ENCODE assay signal across 9 cellular contexts in genomic region chr15:78108300-78109084, GRCh38. TPM values are rescaled to one million over a fixed set of nuclear protein-coding genes. Genes with fewer than 3 reads are reported as not detected.
DNase-seq lines count a peak whose midpoint lies in the region; ATAC-seq, FAIRE-seq and TF ChIP-seq lines count a peak whose summit lies in the region.
"Had no signal": no experiment of that assay in that cellular context is flagged by ENCODE, and none has a peak within 500 bp of the region (broad histone marks: within the 10 kb centered on the region; RNA-seq: fewer than 3 reads in every experiment).

No MANE protein-coding gene starts in this region.

- no peaks in the 10 kb centered on the region for H3K79me2 ChIP-seq in MM.1S (ENCODE audit: low read length)

- no peaks in the 10 kb centered on the region for H3K36me3 ChIP-seq in MM.1S (replicated peaks; ENCODE audit: insufficient read depth, low read length)
- H3K36me3 ChIP-seq in upper lobe of right lung, result no peaks in the 10 kb centered on the region

- DNase-seq in GM18507 (ENCODE audit: extremely low spot score, insufficient read length, low read depth) (peak; percentile 67), MM.1S (peak; percentile 83), SKM-1 treated with dmso at 0.1 percent for 144 hours (lab: John Stamatoyannopoulos, UW; ENCODE audit: unreplicated experiment) (peak; percentile 82), glomerular visceral epithelial cell (ENCODE audit: extremely low spot score) (peak; percentile 85), posterior cingulate gyrus (peak; percentile 49 to 96 (median 80)), upper lobe of right lung (peak; percentile 93)
- peak; percentile 91 for DNase-seq in activated naive CD4-positive, alpha-beta T cell treated with anti-CD3 and anti-CD28 coated beads, Interleukin-2, amount 10 ng/mL, durations not matched to agents 7 days and 5 days

- H3K9me3 Mint-ChIP-seq in activated naive CD4-positive, alpha-beta T cell treated with anti-CD3 and anti-CD28 coated beads, Interleukin-2, amount 10 ng/mL, durations not matched to agents 7 days and 5 days, result no peaks in the 10 kb centered on the region

- no peaks in the 10 kb centered on the region for H4K20me1 ChIP-seq in MM.1S (ENCODE audit: insufficient read depth, low read length)

- ATAC-seq in upper lobe of right lung, result peak; percentile 94

- H3K4me3 ChIP-seq in MM.1S (ENCODE audit: low read length) (no peak overlapping the region), upper lobe of right lung (no peak overlapping the region)

- H3F3A ChIP-seq in MM.1S (ENCODE audit: insufficient read depth, low read length), result no peaks in the 10 kb centered on the region

- H3K9me3 ChIP-seq in MM.1S (replicated peaks; ENCODE audit: insufficient read depth, low read length) (no peaks in the 10 kb centered on the region), upper lobe of right lung (no peaks in the 10 kb centered on the region)

- H3K9ac ChIP-seq in MM.1S (ENCODE audit: low read length), result no peak overlapping the region

- peaks cover 58% of the 10 kb centered on the region for H3K4me1 Mint-ChIP-seq in activated naive CD4-positive, alpha-beta T cell treated with anti-CD3 and anti-CD28 coated beads, Interleukin-2, amount 10 ng/mL, durations not matched to agents 7 days and 5 days

- H3K27me3 ChIP-seq in MM.1S (replicated peaks; ENCODE audit: insufficient read depth, low read length) (no peaks in the 10 kb centered on the region), upper lobe of right lung (no peaks in the 10 kb centered on the region)

- H3K4me2 ChIP-seq in MM.1S (ENCODE audit: low read depth, low read length), result no peak overlapping the region

- H3K27me3 Mint-ChIP-seq in activated naive CD4-positive, alpha-beta T cell treated with anti-CD3 and anti-CD28 coated beads, Interleukin-2, amount 10 ng/mL, durations not matched to agents 7 days and 5 days, result no peaks in the 10 kb centered on the region

- H2AFZ ChIP-seq in MM.1S (ENCODE audit: low read length), result no peak overlapping the region

- peak; percentile 82 for FAIRE-seq in GM18507 (lab: Jason Lieb, UNC)

- TF ChIP-seq CTCF in 22Rv1 (IDR thresholded peaks at IDR 0.05) (peak; percentile 92), MM.1S (IDR thresholded peaks at IDR 0.05; ENCODE audit: low read length) (peak; percentile 96), upper lobe of right lung (IDR thresholded peaks at IDR 0.05) (peak; percentile 93)

- H3K4me3 Mint-ChIP-seq in activated naive CD4-positive, alpha-beta T cell treated with anti-CD3 and anti-CD28 coated beads, Interleukin-2, amount 10 ng/mL, durations not matched to agents 7 days and 5 days, result no peak overlapping the region

- H3K36me3 Mint-ChIP-seq in activated naive CD4-positive, alpha-beta T cell treated with anti-CD3 and anti-CD28 coated beads, Interleukin-2, amount 10 ng/mL, durations not matched to agents 7 days and 5 days, result no peaks in the 10 kb centered on the region

- H3K27ac Mint-ChIP-seq in activated naive CD4-positive, alpha-beta T cell treated with anti-CD3 and anti-CD28 coated beads, Interleukin-2, amount 10 ng/mL, durations not matched to agents 7 days and 5 days, result no peak overlapping the region

- H3K9me2 ChIP-seq in MM.1S (replicated peaks; ENCODE audit: insufficient read depth, low read length), result no peaks in the 10 kb centered on the region

- intact Hi-C loops in posterior cingulate gyrus (cut with DNase I), result loop anchor here (1.0 to 2.0 kb wide), 2 partner anchors 141 to 150 kb away; no protein-coding TSS in a partner anchor
- intact Hi-C loops in upper lobe of right lung (cut with DNase I), result loop anchor here (5.0 kb wide), 1 partner anchor 141 kb away; no protein-coding TSS in a partner anchor

- CTCF ChIA-PET in activated naive CD4-positive, alpha-beta T cell treated with anti-CD3 and anti-CD28 coated beads, Interleukin-2, amount 10 ng/mL, durations not matched to agents 7 days and 5 days (lab: Charles Lee), result interaction anchor here (0.7 to 11.1 kb wide), 41 partner anchors 9 to 206 kb away, joined by 3 to 156 read pairs (median 8); partner anchors contain the start of genes DNAJA4, SH2D7 and TBC1D2B

- H3K27ac ChIP-seq in 22Rv1 (no peak overlapping the region), MM.1S (ENCODE audit: low read length) (no peak overlapping the region), upper lobe of right lung (no peak overlapping the region)

- H3K4me1 ChIP-seq in MM.1S (ENCODE audit: low read length) (peaks cover 1% of the 10 kb centered on the region; the same call in 1 of the 2 replicates), upper lobe of right lung (peaks cover 21% of the 10 kb centered on the region)

RNA-seq across cellular contexts. Expression of gene SH2D7, which starts 16.1 kb away (rescaled TPM):
- total RNA-seq in upper lobe of right lung, result not detected
- total RNA-seq: temporal lobe had no signal

RNA-seq across cellular contexts. Expression of gene CIB2, which starts 22.8 kb away (rescaled TPM):
- total RNA-seq in upper lobe of right lung, result 1.9 TPM

RNA-seq across cellular contexts. Expression of gene TBC1D2B, which starts 31.0 kb away (rescaled TPM):
- 88.7 TPM for total RNA-seq in upper lobe of right lung

RNA-seq across cellular contexts. Expression of gene IDH3A, which starts 40.7 kb away (rescaled TPM):
- 71.6 TPM for total RNA-seq in upper lobe of right lung
